In genomic region chr20:48788486-48789072, GRCh38 we compare ENCODE assay signal across 9 cellular contexts. TPM values are rescaled to one million over a fixed set of nuclear protein-coding genes. Genes with fewer than 3 reads are reported as not detected.
DNase-seq lines count a peak whose midpoint lies in the region; ATAC-seq, FAIRE-seq and TF ChIP-seq lines count a peak whose summit lies in the region.
"Had no signal": no experiment of that assay in that cellular context is flagged by ENCODE, and none has a peak within 500 bp of the region (broad histone marks: within the 10 kb centered on the region; RNA-seq: fewer than 3 reads in every experiment).

No MANE protein-coding gene starts in this region.

- FAIRE-seq in GM19239 (lab: Jason Lieb, UNC), result peak; percentile 97
- FAIRE-seq in bronchial epithelial cell (lab: Jason Lieb, UNC), result peak; percentile 36

- H3K27me3 ChIP-seq in BLaER1 treated with 17β-estradiol and CSF1 and Interleukin-3, amounts not matched to agents 10 nM and 100 nM, result no peaks in the 10 kb centered on the region
- peaks cover 4% of the 10 kb centered on the region for H3K27me3 ChIP-seq in bronchial epithelial cell (ENCODE audit: control insufficient read depth, insufficient read depth, low read length)

- H3K4me3 ChIP-seq in BLaER1 treated with 17β-estradiol and CSF1 and Interleukin-3, amounts not matched to agents 10 nM and 100 nM, result peak overlapping the region in 6 of 10 experiments; percentile 1 to 49 (median 19); a peak in 8 of 20 replicates
- H3K4me3 ChIP-seq in bronchial epithelial cell (ENCODE audit: low read depth, low read length), result no peak overlapping the region

- H3K4me1 ChIP-seq in BLaER1 treated with 17β-estradiol and CSF1 and Interleukin-3, amounts not matched to agents 10 nM and 100 nM, result peaks cover 72 to 86% (median 80%) of the 10 kb centered on the region in 10 experiments

- no peak for TF ChIP-seq CTCF in bronchial epithelial cell (IDR thresholded peaks at IDR 0.05; ENCODE audit: insufficient read depth, low read length, severe bottlenecking)

- peak; percentile 61 for ATAC-seq in HG03175 (IDR thresholded peaks at IDR 0.05; ENCODE audit: unreplicated experiment)

- peak overlapping the region; percentile 75 to 94 (median 83) for H3K4me2 ChIP-seq in BLaER1 treated with 17β-estradiol and CSF1 and Interleukin-3, amounts not matched to agents 10 nM and 100 nM

- peak; percentile 38 for DNase-seq in GM19239 (ENCODE audit: insufficient read length, low spot score)
- no peak for DNase-seq in bronchial epithelial cell (ENCODE audit: low read depth)
- DNase-seq in Kasumi-1 (lab: John Stamatoyannopoulos, UW), result no peak
- no peak for DNase-seq in T-helper 9 cell
- DNase-seq in inferior parietal cortex (ENCODE audit: extremely low spot score), result no peak
- no peak for DNase-seq in activated effector memory CD4-positive, alpha-beta T cell treated with anti-CD3 and anti-CD28 coated beads, Interleukin-2, amount 50 U/mL, for 16 hours
- DNase-seq: DMS79 treated with DMSO at 0.1 percent for 48 hours had no signal

- peak overlapping the region; percentile 14 to 84 (median 75); a peak in 21 of 22 replicates for H3K27ac ChIP-seq in BLaER1 treated with 17β-estradiol and CSF1 and Interleukin-3, amounts not matched to agents 10 nM and 100 nM

- H3K9ac ChIP-seq in BLaER1 treated with 17β-estradiol and CSF1 and Interleukin-3, amounts not matched to agents 10 nM and 100 nM, result peak overlapping the region in 9 of 11 experiments; percentile 58 to 74 (median 71); a peak in 14 of 22 replicates

- peaks cover 0 to 19% (median 0%) of the 10 kb centered on the region in 11 experiments; a peak in 5 of 22 replicates for H3K36me3 ChIP-seq in BLaER1 treated with 17β-estradiol and CSF1 and Interleukin-3, amounts not matched to agents 10 nM and 100 nM
- H3K36me3 ChIP-seq in bronchial epithelial cell (ENCODE audit: control insufficient read depth, insufficient read depth, low read length), result no peaks in the 10 kb centered on the region

- peaks cover 0 to 100% (median 0%) of the 10 kb centered on the region in 11 experiments; a peak in 8 of 22 replicates for H4K20me1 ChIP-seq in BLaER1 treated with 17β-estradiol and CSF1 and Interleukin-3, amounts not matched to agents 10 nM and 100 nM

- no peaks in the 10 kb centered on the region for H3K9me3 ChIP-seq in BLaER1 treated with 17β-estradiol and CSF1 and Interleukin-3, amounts not matched to agents 10 nM and 100 nM (replicated peaks in 1 of 11)

RNA-seq across cellular contexts. Expression of gene PREX1, which starts 39.2 kb away (rescaled TPM):
- total RNA-seq in bronchial epithelial cell, result under 0.01 TPM in 2 replicates
